Comparison of ENCODE assay signal across 8 cellular contexts in genomic region chr4:76147454-76148141, GRCh38. TPM values are rescaled to one million over a fixed set of nuclear protein-coding genes. Genes with fewer than 3 reads are reported as not detected.
DNase-seq lines count a peak whose midpoint lies in the region; ATAC-seq and TF ChIP-seq lines count a peak whose summit lies in the region.

No MANE protein-coding gene starts in this region.

- H3K4me1 Mint-ChIP-seq in Caco-2 (ENCODE audit: low read depth, unreplicated experiment) = peaks cover 6% of the 10 kb centered on the region
- peaks cover 43% of the 10 kb centered on the region for H3K4me1 Mint-ChIP-seq in nephron progenitor cell

- H3K27ac ChIP-seq in OCI-LY7 (ENCODE audit: low read depth, low read length, poor library complexity, severe bottlenecking) = peak overlapping the region; percentile 34
- peak overlapping the region; percentile 81 to 92 (median 84) for H3K27ac ChIP-seq in thyroid gland

- CTCF ChIA-PET in Caco-2 (lab: Charles Lee) = interaction anchor here (1.0 kb wide), 2 partner anchors 33 to 152 kb away, joined by 5 read pairs; no protein-coding TSS in a partner anchor
- CTCF ChIA-PET in OCI-LY7 (lab: Charles Lee; ENCODE audit: unreplicated experiment) = no interaction called here

- H2AFZ ChIP-seq in OCI-LY7 (ENCODE audit: low read length) = peak overlapping the region; percentile 95

- peak; percentile 33 for ATAC-seq in GM21381 (IDR thresholded peaks at IDR 0.05; ENCODE audit: unreplicated experiment)

- H3K4me3 ChIP-seq in Caco-2 (ENCODE audit: low read depth, low read length) (peak overlapping the region; percentile 74), OCI-LY7 (ENCODE audit: low read depth, low read length, poor library complexity, severe bottlenecking) (peak overlapping the region; percentile 96), fibroblast of pulmonary artery (replicated peaks; ENCODE audit: low read depth, low read length) (peak overlapping the region; percentile 81), thyroid gland (replicated peaks in 1 of 3) (peak overlapping the region; percentile 19 to 92 (median 78))

- TF ChIP-seq POLR2A in thyroid gland (IDR thresholded peaks at IDR 0.05) = no peak

- peaks cover 19% of the 10 kb centered on the region for H3K36me3 Mint-ChIP-seq in Caco-2 (ENCODE audit: insufficient read depth, unreplicated experiment)
- H3K36me3 Mint-ChIP-seq in nephron progenitor cell (ENCODE audit: low read depth) = peaks cover 22% of the 10 kb centered on the region

- H4K20me1 ChIP-seq in OCI-LY7 (ENCODE audit: insufficient read depth, low read length) = peaks cover 21% of the 10 kb centered on the region; the same call in 1 of the 2 replicates

- peak overlapping the region; percentile 85 for H3K4me2 ChIP-seq in OCI-LY7 (ENCODE audit: low read length)

- peak; percentile 80 to 81 for DNase-seq in Caco-2
- peak; percentile 89 for DNase-seq in HT1080 (ENCODE audit: low read depth)
- DNase-seq in OCI-LY7 (ENCODE audit: low spot score) = peak; percentile 39
- peak; percentile 3 for DNase-seq in activated T-helper 1 cell treated with Interleukin-2 at 50 U/mL for 16 hours (ENCODE audit: low read depth)
- DNase-seq in fibroblast of pulmonary artery (ENCODE audit: low read depth) = peak; percentile 78
- DNase-seq in nephron progenitor cell = peak; percentile 71
- peak; percentile 56 to 62 for DNase-seq in thyroid gland

- intact Hi-C loops in Caco-2 (cut with micrococcal nuclease; ENCODE audit: unreplicated experiment) (no loop called here), OCI-LY7 (cut with micrococcal nuclease; ENCODE audit: unreplicated experiment) (loop anchor here (1.0 to 2.0 kb wide), 2 partner anchors 51 to 157 kb away; partner anchors contain the start of gene SDAD1), thyroid gland (cut with DNase I) (no loop called here)

- TF ChIP-seq CTCF in Caco-2 (IDR thresholded peaks at IDR 0.05; ENCODE audit: insufficient read depth in 1 of 2, low read depth in 1 of 2, low read length in 1 of 2, severe bottlenecking in 1 of 2, unreplicated experiment in 1 of 2) (no peak), OCI-LY7 (conservative IDR thresholded peaks at IDR 0.05; ENCODE audit: low read length) (no peak), fibroblast of pulmonary artery (IDR thresholded peaks at IDR 0.05; ENCODE audit: low read length, missing control alignments) (no peak), nephron progenitor cell (IDR thresholded peaks at IDR 0.05) (no peak), thyroid gland (IDR thresholded peaks at IDR 0.05) (no peak)

- peak overlapping the region; percentile 93 for H3K4me3 Mint-ChIP-seq in Caco-2 (ENCODE audit: unreplicated experiment)
- peak overlapping the region; percentile 98 for H3K4me3 Mint-ChIP-seq in nephron progenitor cell

- 0 out of 2 replicates have a peak, but pooled peaks cover 6% of the 10 kb centered on the region for H3K4me1 ChIP-seq in Caco-2
- H3K4me1 ChIP-seq in OCI-LY7 (ENCODE audit: insufficient read depth, low read length, poor library complexity, severe bottlenecking) = peaks cover 25% of the 10 kb centered on the region
- H3K4me1 ChIP-seq in thyroid gland = peaks cover 20 to 23% of the 10 kb centered on the region in 2 donors

- H3K27me3 ChIP-seq in Caco-2 (replicated peaks; ENCODE audit: control insufficient read depth, insufficient read depth, low read length) (no peaks in the 10 kb centered on the region), thyroid gland (no peaks in the 10 kb centered on the region)

- POLR2A ChIA-PET in Caco-2 (lab: Charles Lee) (interaction anchor here (0.5 to 1.5 kb wide), 2 partner anchors 160 to 189 kb away, joined by 3 to 4 read pairs; no protein-coding TSS in a partner anchor), OCI-LY7 (lab: Charles Lee) (interaction anchor here (1.5 kb wide), 1 partner anchor 23 kb away, joined by 3 read pairs; no protein-coding TSS in a partner anchor)

- H3K9me3 Mint-ChIP-seq in Caco-2 (ENCODE audit: unreplicated experiment) = no peaks in the 10 kb centered on the region
- H3K9me3 Mint-ChIP-seq in nephron progenitor cell = no peaks in the 10 kb centered on the region

- no peaks in the 10 kb centered on the region for H3K9me2 ChIP-seq in OCI-LY7 (ENCODE audit: insufficient read depth, low read length)

- BruUV-seq in Caco-2 (replicated peaks; lab: Mats Ljungman, UMichigan) (no TSS peak), OCI-LY7 (replicated peaks; lab: Mats Ljungman, UMichigan) (no TSS peak)

- H3K79me2 ChIP-seq in OCI-LY7 (ENCODE audit: insufficient read depth, low read depth, low read length) = peaks cover 61% of the 10 kb centered on the region

- H3K9me3 ChIP-seq in Caco-2 = no peaks in the 10 kb centered on the region
- no peaks in the 10 kb centered on the region for H3K9me3 ChIP-seq in OCI-LY7 (ENCODE audit: low read length)
- H3K9me3 ChIP-seq in thyroid gland = no peaks in the 10 kb centered on the region

- no peaks in the 10 kb centered on the region for H3K36me3 ChIP-seq in Caco-2 (ENCODE audit: control insufficient read depth, insufficient read depth, low read length)
- peaks cover 26% of the 10 kb centered on the region for H3K36me3 ChIP-seq in OCI-LY7 (ENCODE audit: insufficient read depth, low read length)
- peaks cover 0 to 8% of the 10 kb centered on the region in 2 donors for H3K36me3 ChIP-seq in thyroid gland

- 0% methylated on average over 21 to 28 of the region's 31 CpGs for WGBS in thyroid gland, 2 donors

- H3K27me3 Mint-ChIP-seq in Caco-2 (ENCODE audit: insufficient read depth, unreplicated experiment) (no peaks in the 10 kb centered on the region), nephron progenitor cell (ENCODE audit: low read depth, poor library complexity) (no peaks in the 10 kb centered on the region)

- H3K27ac Mint-ChIP-seq in Caco-2 (ENCODE audit: unreplicated experiment) (peak overlapping the region; percentile 91), nephron progenitor cell (peak overlapping the region; percentile 80)

RNA-seq across cellular contexts. Expression of gene NUP54, which starts 0.6 kb away (rescaled TPM):
- 64.9 and 68.8 TPM in 2 replicates for total RNA-seq in Caco-2 (2022)
- 59.5 and 63.9 TPM in 2 replicates for total RNA-seq in HT1080 (2014; rRNA removed; shearing (Covaris generic))
- 43.1 and 49.9 TPM in 2 replicates for polyA plus RNA-seq in HT1080 (2015; cell fraction: cytosol; rRNA removed)
- 85.3 and 102 TPM in 2 replicates for polyA plus RNA-seq in HT1080 (2015; cell fraction: nucleus; rRNA removed)
- 29.2 and 40.2 TPM in 2 replicates for total RNA-seq in OCI-LY7 (2014; rRNA removed; shearing (Covaris generic))
- total RNA-seq in OCI-LY7 (2022) = 50.8 and 52.6 TPM in 2 replicates
- total RNA-seq in thyroid gland = 10 to 100 TPM; 37.7 to 49.7 (median 48.8) TPM

Comparison
In these comparisons a context has a peak if more than half of its experiments do, and no peak if none do; other contexts are left out.
1. Peak in every context shown above with its lines: DNase-seq, ATAC-seq, H3K4me3 ChIP-seq and H3K27ac ChIP-seq.
2. DNase-seq: peak in every context shown above with its lines; median percentile 89 in HT1080; 80 in Caco-2; 78 in fibroblast of pulmonary artery; 71 in nephron progenitor cell; 59 in thyroid gland; 39 in OCI-LY7; 3 in activated T-helper 1 cell treated with Interleukin-2 at 50 U/mL for 16 hours.